Comparison of ENCODE assay signal across 1 cellular context in genomic region chr15:76336254-76337046, GRCh38.
A peak's percentile ranks its signal among the peaks of the same experiment; 100 is the strongest.
TF ChIP-seq lines count a peak whose summit lies in the region.

TSS of gene ISL2 (plus strand) at chr15:76336773. CDS start at chr15:76336884, 111 bp downstream.

TF ChIP-seq in HEK293, 187 proteins besides CTCF, POLR2A, EP300 and RAD21 (continued from another document and continues in another):
- TF ChIP-seq ZBTB10 (tag by site-specific recombination; IDR thresholded peaks at IDR 0.05) (peak; percentile 98), ZNF133 (tag by site-specific recombination; IDR thresholded peaks at IDR 0.05) (no peak), IKZF3 (tag by site-specific recombination; IDR thresholded peaks at IDR 0.05) (0 out of 2 replicates have a peak, but pooled peaks have one; percentile 57), ZBTB26 (tag by site-specific recombination; optimal IDR thresholded peaks at IDR 0.05) (peak; percentile 76), KLF17 (tag by site-specific recombination; IDR thresholded peaks at IDR 0.05) (no peak), ZNF2 (tag by site-specific recombination; IDR thresholded peaks at IDR 0.05) (0 out of 2 replicates have a peak, but pooled peaks have one; percentile 20), PRDM10 (tag by site-specific recombination; IDR thresholded peaks at IDR 0.05) (0 out of 2 replicates have a peak, but pooled peaks have one; percentile 50), ZNF140 (tag by site-specific recombination; IDR thresholded peaks at IDR 0.05) (no peak), ZNF513 (tag by site-specific recombination; IDR thresholded peaks at IDR 0.05) (no peak), HIC1 (tag by site-specific recombination; IDR thresholded peaks at IDR 0.05) (peak; percentile 77), ZBTB8A (tag by site-specific recombination; IDR thresholded peaks at IDR 0.05) (peak; percentile 36), GLIS2 (tag by site-specific recombination; IDR thresholded peaks at IDR 0.05) (peak; percentile 95), ZNF174 (tag by site-specific recombination; IDR thresholded peaks at IDR 0.05) (no peak), PRDM4 (tag by site-specific recombination; IDR thresholded peaks at IDR 0.05) (no peak), OSR2 (tag by site-specific recombination; IDR thresholded peaks at IDR 0.05) (0 out of 2 replicates have a peak, but pooled peaks have one; percentile 24), ZSCAN23 (tag by site-specific recombination; IDR thresholded peaks at IDR 0.05) (no peak), ZNF548 (tag by site-specific recombination; IDR thresholded peaks at IDR 0.05) (no peak), ZNF148 (tag by site-specific recombination; IDR thresholded peaks at IDR 0.05; ENCODE audit: borderline replicate concordance) (no peak), ZNF350 (tag by site-specific recombination; IDR thresholded peaks at IDR 0.05) (no peak), ZNF596 (tag by site-specific recombination; IDR thresholded peaks at IDR 0.05) (0 out of 2 replicates have a peak, but pooled peaks have one; percentile 2), SALL2 (tag by site-specific recombination; IDR thresholded peaks at IDR 0.05; ENCODE audit: borderline replicate concordance) (no peak), ZNF624 (tag by site-specific recombination; IDR thresholded peaks at IDR 0.05) (no peak), ZNF488 (tag by site-specific recombination; IDR thresholded peaks at IDR 0.05) (no peak), PRDM2 (tag by site-specific recombination; IDR thresholded peaks at IDR 0.05; ENCODE audit: borderline replicate concordance) (no peak), ZNF792 (tag by site-specific recombination; IDR thresholded peaks at IDR 0.05) (no peak)
